In the genomic region with DNA sequence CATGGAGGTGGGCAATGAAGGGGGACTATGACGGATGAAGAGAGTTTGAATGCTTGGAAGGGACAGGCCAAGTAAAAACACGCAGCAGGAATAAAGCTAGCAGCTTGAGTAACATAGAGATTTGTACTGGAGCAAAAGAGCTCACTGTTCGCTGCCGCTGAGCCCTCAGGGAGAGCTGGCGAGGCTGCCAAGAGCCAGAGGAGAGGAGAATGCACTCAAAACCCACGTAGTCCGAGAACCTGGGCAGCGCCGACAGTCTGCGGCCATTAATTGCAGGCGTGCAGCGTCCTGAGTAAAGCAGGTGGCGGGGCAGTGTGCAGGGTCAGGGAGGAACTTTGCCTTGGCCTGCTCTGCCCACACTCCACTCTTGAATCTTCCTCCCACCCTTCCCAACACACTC, we compare ENCODE assay signal across 23 cellular contexts.
DNase-seq lines count a peak whose midpoint lies in the region; ATAC-seq and TF ChIP-seq lines count a peak whose summit lies in the region.
"Had no signal": no experiment of that assay in that cellular context is flagged by ENCODE, and none has a peak within 500 bp of the region (broad histone marks: within the 10 kb centered on the region; RNA-seq: fewer than 3 reads in every experiment).

No MANE protein-coding gene starts in this region.

- POLR2A ChIA-PET in activated CD4-positive, alpha-beta T cell treated with anti-CD3 and anti-CD28 coated beads, Interleukin-2, amount 10 ng/mL, durations not matched to agents 7 days and 5 days (lab: Charles Lee) = no interaction called here
- POLR2A ChIA-PET in CD8-positive, alpha-beta memory T cell (lab: Charles Lee) = no interaction called here

- H3K27ac ChIP-seq in upper lobe of right lung = no peak overlapping the region
- no peak overlapping the region for H3K27ac ChIP-seq in CD8-positive, alpha-beta memory T cell (ENCODE audit: low read depth, low read length)
- H3K27ac ChIP-seq: adrenal gland, prostate gland, RWPE1, upper lobe of left lung had no signal

- H3K27me3 ChIP-seq in upper lobe of right lung = no peaks in the 10 kb centered on the region
- H3K27me3 ChIP-seq in CD8-positive, alpha-beta memory T cell (ENCODE audit: insufficient read depth, low read length, poor library complexity, severe bottlenecking) = no peaks in the 10 kb centered on the region
- H3K27me3 ChIP-seq: adrenal gland, upper lobe of left lung had no signal

- no peak overlapping the region for H3K4me3 Mint-ChIP-seq in activated CD4-positive, alpha-beta T cell treated with anti-CD3 and anti-CD28 coated beads, Interleukin-2, amount 10 ng/mL, durations not matched to agents 24 days and 14 days
- no peak overlapping the region for H3K4me3 Mint-ChIP-seq in activated CD4-positive, alpha-beta T cell treated with anti-CD3 and anti-CD28 coated beads, Interleukin-2, amount 10 ng/mL, durations not matched to agents 7 days and 5 days
- H3K4me3 Mint-ChIP-seq in brain = peak overlapping the region in 1 of 5 experiments; percentile 25
- no peak overlapping the region for H3K4me3 Mint-ChIP-seq in nephron progenitor cell
- peak overlapping the region in 1 of 7 donors; percentile 37 for H3K4me3 Mint-ChIP-seq in CD8-positive, alpha-beta memory T cell
- H3K4me3 Mint-ChIP-seq: B cell; naive thymus-derived CD4-positive, alpha-beta T cell had no signal

- no peak for DNase-seq in activated CD4-positive, alpha-beta T cell treated with anti-CD3 and anti-CD28 coated beads, Interleukin-2, amount 10 ng/mL, durations not matched to agents 24 days and 14 days
- no peak for DNase-seq in activated CD4-positive, alpha-beta T cell treated with anti-CD3 and anti-CD28 coated beads, Interleukin-2, amount 10 ng/mL, durations not matched to agents 7 days and 5 days
- DNase-seq in nephron progenitor cell = no peak
- DNase-seq in upper lobe of right lung = no peak
- DNase-seq in NCI-H1436 (lab: John Stamatoyannopoulos, UW) = no peak
- DNase-seq in cerebellar cortex (ENCODE audit: low spot score) = no peak
- no peak for DNase-seq in CD8-positive, alpha-beta memory T cell
- DNase-seq: activated CD4-positive, alpha-beta T cell treated with anti-CD3 and anti-CD28 coated beads for 1 hour; adrenal gland; effector CD4-positive, alpha-beta T cell; EL; naive thymus-derived CD4-positive, alpha-beta T cell; NCI-H2029; NCI-H510A treated with DMSO at 0.1 percent for 48 hours; stimulated activated CD4-positive, alpha-beta T cell treated with anti-CD3 and anti-CD28 coated beads, Interleukin-2, amount 100 ng/mL, for 48 hours; stimulated activated naive CD8-positive, alpha-beta T cell treated with anti-CD3 and anti-CD28 coated beads, Interleukin-15, Interleukin-2, amounts not matched to agents 100 U/mL and 50 U/mL, for 24 hours; upper lobe of left lung had no signal

- intact Hi-C loops in activated CD4-positive, alpha-beta T cell treated with anti-CD3 and anti-CD28 coated beads, Interleukin-2, amount 10 ng/mL, durations not matched to agents 24 days and 14 days (cut with micrococcal nuclease) = no loop called here
- intact Hi-C loops in upper lobe of right lung (cut with DNase I) = no loop called here

- H3K27ac Mint-ChIP-seq in activated CD4-positive, alpha-beta T cell treated with anti-CD3 and anti-CD28 coated beads, Interleukin-2, amount 10 ng/mL, durations not matched to agents 24 days and 14 days = peak overlapping the region; percentile 52
- no peak overlapping the region for H3K27ac Mint-ChIP-seq in activated CD4-positive, alpha-beta T cell treated with anti-CD3 and anti-CD28 coated beads, Interleukin-2, amount 10 ng/mL, durations not matched to agents 7 days and 5 days
- H3K27ac Mint-ChIP-seq in brain = peak overlapping the region; percentile 20 to 85 (median 45)
- H3K27ac Mint-ChIP-seq in nephron progenitor cell = peak overlapping the region; percentile 91
- H3K27ac Mint-ChIP-seq in CD8-positive, alpha-beta memory T cell = no peak overlapping the region
- H3K27ac Mint-ChIP-seq: B cell had no signal

- no peaks in the 10 kb centered on the region for H3K9me3 ChIP-seq in upper lobe of right lung
- H3K9me3 ChIP-seq in CD8-positive, alpha-beta memory T cell (ENCODE audit: low read length) = no peaks in the 10 kb centered on the region
- H3K9me3 ChIP-seq: adrenal gland, prostate gland, upper lobe of left lung had no signal

- peaks cover 17% of the 10 kb centered on the region for H3K36me3 ChIP-seq in upper lobe of right lung
- H3K36me3 ChIP-seq in CD8-positive, alpha-beta memory T cell (ENCODE audit: insufficient read depth, low read length) = peaks cover 6% of the 10 kb centered on the region
- H3K36me3 ChIP-seq: prostate gland had no signal

- no peaks in the 10 kb centered on the region for H3K27me3 Mint-ChIP-seq in activated CD4-positive, alpha-beta T cell treated with anti-CD3 and anti-CD28 coated beads, Interleukin-2, amount 10 ng/mL, durations not matched to agents 24 days and 14 days
- H3K27me3 Mint-ChIP-seq in activated CD4-positive, alpha-beta T cell treated with anti-CD3 and anti-CD28 coated beads, Interleukin-2, amount 10 ng/mL, durations not matched to agents 7 days and 5 days = no peaks in the 10 kb centered on the region
- H3K27me3 Mint-ChIP-seq in brain (no peaks in the 10 kb centered on the region), nephron progenitor cell (ENCODE audit: low read depth, poor library complexity) (no peaks in the 10 kb centered on the region)
- H3K27me3 Mint-ChIP-seq in CD8-positive, alpha-beta memory T cell = no peaks in the 10 kb centered on the region
- H3K27me3 Mint-ChIP-seq: B cell; naive thymus-derived CD4-positive, alpha-beta T cell had no signal

- CTCF ChIA-PET in activated CD4-positive, alpha-beta T cell treated with anti-CD3 and anti-CD28 coated beads, Interleukin-2, amount 10 ng/mL, durations not matched to agents 7 days and 5 days (lab: Charles Lee) = interaction anchor here (0.8 to 2.3 kb wide), 4 partner anchors 11 to 44 kb away, joined by 3 to 5 read pairs (median 4); no protein-coding TSS in a partner anchor
- CTCF ChIA-PET in CD8-positive, alpha-beta memory T cell (lab: Charles Lee) = interaction anchor here (1.0 to 1.5 kb wide), 2 partner anchors 153 to 160 kb away, joined by 3 read pairs; partner anchors contain the start of gene KDM7A

- H3K36me3 Mint-ChIP-seq in activated CD4-positive, alpha-beta T cell treated with anti-CD3 and anti-CD28 coated beads, Interleukin-2, amount 10 ng/mL, durations not matched to agents 24 days and 14 days (ENCODE audit: low read depth) = peaks cover 37% of the 10 kb centered on the region
- peaks cover 9% of the 10 kb centered on the region for H3K36me3 Mint-ChIP-seq in activated CD4-positive, alpha-beta T cell treated with anti-CD3 and anti-CD28 coated beads, Interleukin-2, amount 10 ng/mL, durations not matched to agents 7 days and 5 days (ENCODE audit: low read depth)
- H3K36me3 Mint-ChIP-seq in brain = peaks cover 27% of the 10 kb centered on the region
- peaks cover 34% of the 10 kb centered on the region for H3K36me3 Mint-ChIP-seq in nephron progenitor cell (ENCODE audit: low read depth)
- H3K36me3 Mint-ChIP-seq in CD8-positive, alpha-beta memory T cell = peaks cover 0 to 29% (median 13%) of the 10 kb centered on the region in 3 donors

- ATAC-seq in upper lobe of right lung = peak; percentile 17
- ATAC-seq: HCT116; K562; naive thymus-derived CD4-positive, alpha-beta T cell; stimulated activated naive CD8-positive, alpha-beta T cell treated with anti-CD3 and anti-CD28 coated beads, Interleukin-15, Interleukin-2, amounts not matched to agents 100 U/mL and 50 U/mL, for 24 hours had no signal

- H3K9me3 Mint-ChIP-seq in activated CD4-positive, alpha-beta T cell treated with anti-CD3 and anti-CD28 coated beads, Interleukin-2, amount 10 ng/mL, durations not matched to agents 24 days and 14 days = no peaks in the 10 kb centered on the region
- H3K9me3 Mint-ChIP-seq in activated CD4-positive, alpha-beta T cell treated with anti-CD3 and anti-CD28 coated beads, Interleukin-2, amount 10 ng/mL, durations not matched to agents 7 days and 5 days = no peaks in the 10 kb centered on the region
- H3K9me3 Mint-ChIP-seq in brain (no peaks in the 10 kb centered on the region), nephron progenitor cell (no peaks in the 10 kb centered on the region)
- H3K9me3 Mint-ChIP-seq in CD8-positive, alpha-beta memory T cell = no peaks in the 10 kb centered on the region
- H3K9me3 Mint-ChIP-seq: naive thymus-derived CD4-positive, alpha-beta T cell had no signal

- H3K4me3 ChIP-seq in upper lobe of right lung = no peak overlapping the region
- no peak overlapping the region for H3K4me3 ChIP-seq in CD8-positive, alpha-beta memory T cell (ENCODE audit: low read length)
- H3K4me3 ChIP-seq: adrenal gland, K562, prostate gland, upper lobe of left lung had no signal

- TF ChIP-seq CTCF in brain (conservative IDR thresholded peaks at IDR 0.05) = no peak
- TF ChIP-seq CTCF in nephron progenitor cell (IDR thresholded peaks at IDR 0.05) = no peak
- no peak for TF ChIP-seq CTCF in upper lobe of right lung (IDR thresholded peaks at IDR 0.05)

- H3K4me1 ChIP-seq in upper lobe of right lung = peaks cover 6% of the 10 kb centered on the region
- H3K4me1 ChIP-seq in CD8-positive, alpha-beta memory T cell (ENCODE audit: insufficient read depth, low read length) = peaks cover 4% of the 10 kb centered on the region
- H3K4me1 ChIP-seq: prostate gland had no signal

- H3K4me1 Mint-ChIP-seq in activated CD4-positive, alpha-beta T cell treated with anti-CD3 and anti-CD28 coated beads, Interleukin-2, amount 10 ng/mL, durations not matched to agents 24 days and 14 days = peaks cover 8% of the 10 kb centered on the region
- H3K4me1 Mint-ChIP-seq in activated CD4-positive, alpha-beta T cell treated with anti-CD3 and anti-CD28 coated beads, Interleukin-2, amount 10 ng/mL, durations not matched to agents 7 days and 5 days = no peaks in the 10 kb centered on the region
- peaks cover 18% of the 10 kb centered on the region for H3K4me1 Mint-ChIP-seq in brain
- H3K4me1 Mint-ChIP-seq in nephron progenitor cell = peaks cover 37% of the 10 kb centered on the region
- no peaks in the 10 kb centered on the region for H3K4me1 Mint-ChIP-seq in CD8-positive, alpha-beta memory T cell
- H3K4me1 Mint-ChIP-seq: B cell had no signal

Comparison
In these comparisons a context has a peak if more than half of its experiments do, and no peak if none do; other contexts are left out.
1. H3K27ac Mint-ChIP-seq: peak in activated CD4-positive, alpha-beta T cell treated with anti-CD3 and anti-CD28 coated beads, Interleukin-2, amount 10 ng/mL, durations not matched to agents 24 days and 14 days (single experiment), brain (5 of 5) and nephron progenitor cell (single experiment); none in activated CD4-positive, alpha-beta T cell treated with anti-CD3 and anti-CD28 coated beads, Interleukin-2, amount 10 ng/mL, durations not matched to agents 7 days and 5 days (single experiment) and CD8-positive, alpha-beta memory T cell (0 of 8).